ENCODE assay signal across 21 cellular contexts in genomic region chr18:65906621-65907034, GRCh38.
DNase-seq lines count a peak whose midpoint lies in the region; ATAC-seq, FAIRE-seq and TF ChIP-seq lines count a peak whose summit lies in the region.
"Had no signal": no experiment of that assay in that cellular context is flagged by ENCODE, and none has a peak within 500 bp of the region (broad histone marks: within the 10 kb centered on the region; RNA-seq: fewer than 3 reads in every experiment).

No MANE protein-coding gene starts in this region.

- H2BK15ac ChIP-seq in H1 (ENCODE audit: low read length): no peak overlapping the region

- H3K79me1 ChIP-seq in H1 (ENCODE audit: low read depth, low read length): no peaks in the 10 kb centered on the region

- H3K4me1 ChIP-seq in GM23338 (ENCODE audit: insufficient read depth) (peaks cover 6% of the 10 kb centered on the region; the same call in 1 of the 2 replicates), H1 (replicated peaks in 1 of 4; ENCODE audit: control insufficient read depth in 3 of 4, insufficient read depth in 4 of 4, low read length in 3 of 4) (no peaks in the 10 kb centered on the region), neural progenitor cell (peaks cover 16% of the 10 kb centered on the region)
- H3K4me1 ChIP-seq: left ventricle myocardium inferior had no signal

- H3K4me3 Mint-ChIP-seq in GM23338: no peak overlapping the region
- H3K4me3 Mint-ChIP-seq in neural progenitor cell: no peak overlapping the region
- H3K4me3 Mint-ChIP-seq: CD8-positive, alpha-beta memory T cell; HFFc6; IgD-negative memory B cell; neural crest cell; stimulated activated naive CD8-positive, alpha-beta T cell treated with anti-CD3 and anti-CD28 coated beads, Interleukin-15, amount 100 ng/mL, for 72 hours had no signal

- no peaks in the 10 kb centered on the region for H3K79me2 ChIP-seq in GM23338 (replicated peaks; ENCODE audit: insufficient read depth)
- H3K79me2 ChIP-seq in H1 (ENCODE audit: control insufficient read depth in 1 of 2, insufficient read depth in 2 of 2, low read length in 2 of 2): no peaks in the 10 kb centered on the region
- no peaks in the 10 kb centered on the region for H3K79me2 ChIP-seq in neural progenitor cell (ENCODE audit: low read depth)

- CTCF ChIA-PET in H1 (lab: Charles Lee; ENCODE audit: partially characterized antibody): no interaction called here

- H2BK12ac ChIP-seq in H1 (ENCODE audit: low read depth, low read length): no peak overlapping the region

- H3K14ac ChIP-seq in H1 (ENCODE audit: insufficient read length): no peak overlapping the region

- H3K18ac ChIP-seq in H1 (ENCODE audit: extremely low read depth, low read length): no peak overlapping the region

- H2BK20ac ChIP-seq in H1 (ENCODE audit: low read length): no peak overlapping the region

- H4K91ac ChIP-seq in H1 (replicated peaks; ENCODE audit: insufficient read length, low read length): no peak overlapping the region

- POLR2A ChIA-PET in H1 (lab: Charles Lee; ENCODE audit: partially characterized antibody): no interaction called here

- no peak overlapping the region for H2AFZ ChIP-seq in GM23338
- no peak overlapping the region for H2AFZ ChIP-seq in H1 (ENCODE audit: low read length)
- peak overlapping the region; percentile 73 for H2AFZ ChIP-seq in neural progenitor cell (replicated peaks)

- H3K9me2 ChIP-seq in GM23338 (ENCODE audit: insufficient read depth): no peaks in the 10 kb centered on the region

- H3K36me3 Mint-ChIP-seq in GM23338 (ENCODE audit: low read depth) (no peaks in the 10 kb centered on the region), neural progenitor cell (no peaks in the 10 kb centered on the region)
- H3K36me3 Mint-ChIP-seq: brain; CD8-positive, alpha-beta memory T cell; IgD-negative memory B cell had no signal

- H4K20me1 ChIP-seq in GM23338 (replicated peaks; ENCODE audit: insufficient read depth) (peaks cover 7% of the 10 kb centered on the region), H1 (replicated peaks in 1 of 2; ENCODE audit: control insufficient read depth in 1 of 2, insufficient read depth in 2 of 2, low read length in 2 of 2) (peaks cover 0 to 8% of the 10 kb centered on the region in 2 experiments), neural progenitor cell (ENCODE audit: low read depth) (no peaks in the 10 kb centered on the region)

- no peak overlapping the region for H3K4ac ChIP-seq in H1 (replicated peaks; ENCODE audit: insufficient read length, low read depth, low read length)

- H3K27ac Mint-ChIP-seq in GM23338 (no peak overlapping the region), neural progenitor cell (no peak overlapping the region)
- H3K27ac Mint-ChIP-seq: brain; CD8-positive, alpha-beta memory T cell; HFFc6; IgD-negative memory B cell; stimulated activated naive CD8-positive, alpha-beta T cell treated with anti-CD3 and anti-CD28 coated beads, Interleukin-15, amount 100 ng/mL, for 72 hours had no signal

- no peak overlapping the region for H4K8ac ChIP-seq in H1 (ENCODE audit: extremely low read depth, insufficient read depth, low read length)

- H3K23me2 ChIP-seq in H1 (ENCODE audit: low read depth, low read length): no peaks in the 10 kb centered on the region

- H3K27me3 Mint-ChIP-seq in GM23338 (ENCODE audit: insufficient read depth, low read depth, poor library complexity): peaks cover 63% of the 10 kb centered on the region
- H3K27me3 Mint-ChIP-seq in neural progenitor cell (ENCODE audit: insufficient read depth, low read depth): no peaks in the 10 kb centered on the region
- H3K27me3 Mint-ChIP-seq: brain; CD8-positive, alpha-beta memory T cell; IgD-negative memory B cell; stimulated activated naive CD8-positive, alpha-beta T cell treated with anti-CD3 and anti-CD28 coated beads, Interleukin-15, amount 100 ng/mL, for 72 hours had no signal

- no peak for TF ChIP-seq POLR2A in H1 (IDR thresholded peaks at IDR 0.05; ENCODE audit: control extremely low read depth in 1 of 2, low read depth in 2 of 2, low read length in 2 of 2)

- 0 out of 3 replicates have a peak, but pooled peaks of 1 of the 2 experiments have one; percentile 18 for TF ChIP-seq EP300 in H1 (IDR thresholded peaks at IDR 0.05; ENCODE audit: borderline replicate concordance in 1 of 2, low read depth in 2 of 2, low read length in 2 of 2)

- H3K36me3 ChIP-seq in GM23338 (ENCODE audit: insufficient read depth) (no peaks in the 10 kb centered on the region), H1 (ENCODE audit: control insufficient read depth in 2 of 4, insufficient read depth in 4 of 4, low read length in 3 of 4) (no peaks in the 10 kb centered on the region), neural progenitor cell (no peaks in the 10 kb centered on the region)
- H3K36me3 ChIP-seq: left ventricle myocardium inferior had no signal

- peaks cover 97% of the 10 kb centered on the region for H3K27me3 ChIP-seq in GM23338 (ENCODE audit: insufficient read depth)
- peaks cover 34 to 74% (median 60%) of the 10 kb centered on the region in 4 experiments for H3K27me3 ChIP-seq in H1 (replicated peaks in 1 of 4; ENCODE audit: control insufficient read depth in 3 of 4, extremely low read depth in 1 of 4, insufficient read depth in 3 of 4, low read length in 3 of 4)
- H3K27me3 ChIP-seq in neural progenitor cell: peaks cover 96% of the 10 kb centered on the region

- H3K27ac ChIP-seq in GM23338 (ENCODE audit: low read depth): no peak overlapping the region
- H3K27ac ChIP-seq in H1 (ENCODE audit: low read depth, low read length): no peak overlapping the region
- no peak overlapping the region for H3K27ac ChIP-seq in neural progenitor cell
- H3K27ac ChIP-seq: HL-60, left ventricle myocardium inferior had no signal

- H4K5ac ChIP-seq in H1 (ENCODE audit: insufficient read length, low read depth, low read length): no peak overlapping the region

- TF ChIP-seq CTCF in GM23338 (conservative IDR thresholded peaks at IDR 0.05; ENCODE audit: low read depth in 2 of 2): no peak
- TF ChIP-seq CTCF in H1 (IDR thresholded peaks at IDR 0.05; ENCODE audit: control extremely low read depth in 1 of 3, insufficient read depth in 1 of 3, low read depth in 1 of 3, low read length in 3 of 3): no peak
- TF ChIP-seq CTCF in neural progenitor cell (IDR thresholded peaks at IDR 0.05): no peak

- H3F3A ChIP-seq in GM23338 (replicated peaks; ENCODE audit: low read depth): no peaks in the 10 kb centered on the region
- H3F3A ChIP-seq in neural progenitor cell (ENCODE audit: low read depth): peaks cover 3% of the 10 kb centered on the region

- no peak overlapping the region for H2BK5ac ChIP-seq in H1 (ENCODE audit: low read depth, low read length)

- no peak overlapping the region for H2BK120ac ChIP-seq in H1 (replicated peaks; ENCODE audit: low read depth, low read length)

- H3K23ac ChIP-seq in H1 (ENCODE audit: insufficient read length): no peak overlapping the region

- H3K4me1 Mint-ChIP-seq in GM23338: peaks cover 12% of the 10 kb centered on the region
- H3K4me1 Mint-ChIP-seq in neural progenitor cell: peaks cover 18% of the 10 kb centered on the region
- H3K4me1 Mint-ChIP-seq: CD8-positive, alpha-beta memory T cell; IgD-negative memory B cell; stimulated activated naive CD8-positive, alpha-beta T cell treated with anti-CD3 and anti-CD28 coated beads, Interleukin-15, amount 100 ng/mL, for 72 hours had no signal

- H3K56ac ChIP-seq in H1 (replicated peaks; ENCODE audit: insufficient read length, low read depth, low read length): no peak overlapping the region

- DNase-seq in GM23338 (ENCODE audit: low spot score): peak; percentile 79
- DNase-seq in LoVo (ENCODE audit: low spot score): peak; percentile 88
- peak in 1 of 2 experiments; percentile 31 for DNase-seq in H1 (ENCODE audit: low read depth in 1 of 2, low spot score in 2 of 2)
- peak; percentile 4 for DNase-seq in neural progenitor cell (ENCODE audit: low spot score)
- no peak for DNase-seq in GOT3 (lab: John Stamatoyannopoulos, UW)
- DNase-seq: activated CD4-positive, alpha-beta T cell treated with anti-CD3 and anti-CD28 coated beads, Interleukin-2, amount 50 U/mL, for 4 hours; activated effector memory CD4-positive, alpha-beta T cell treated with Interleukin-2 at 50 U/mL for 16 hours; CD8-positive, alpha-beta memory T cell; HFFc6; left ventricle myocardium inferior; NCI-H524 treated with DMSO at 0.1 percent for 48 hours; OCI-M1; stimulated activated CD4-positive, alpha-beta T cell treated with anti-CD3 and anti-CD28 coated beads, Interleukin-4, amount 100 ng/mL, for 4 hours; stimulated activated naive CD8-positive, alpha-beta T cell treated with anti-CD3 and anti-CD28 coated beads, Interleukin-15, amount 100 ng/mL, for 72 hours; trophoblast cell had no signal

- H2AK5ac ChIP-seq in H1 (ENCODE audit: low read depth, low read length): no peak overlapping the region

- no peaks in the 10 kb centered on the region for H3K9me3 Mint-ChIP-seq in GM23338
- H3K9me3 Mint-ChIP-seq in neural progenitor cell: no peaks in the 10 kb centered on the region
- H3K9me3 Mint-ChIP-seq: neural crest cell had no signal

- no peak overlapping the region for H3K4me2 ChIP-seq in GM23338
- H3K4me2 ChIP-seq in H1 (ENCODE audit: insufficient read depth in 1 of 2, low read depth in 2 of 2, low read length in 2 of 2): no peak overlapping the region
- peak overlapping the region; percentile 32 for H3K4me2 ChIP-seq in neural progenitor cell

- no peak overlapping the region for H3K9ac ChIP-seq in H1 (replicated peaks in 1 of 4; ENCODE audit: extremely low read depth in 1 of 4, low read depth in 3 of 4, low read length in 3 of 4)
- no peak overlapping the region for H3K9ac ChIP-seq in neural progenitor cell

- 38% methylated on average over 1 of the region's 1 CpG; no CpG with 5 or more reads in 1 of the 2 experiments for WGBS in H1 (ENCODE audit: extremely low coverage in 1 of 2, insufficient coverage in 1 of 2, insufficient read length in 1 of 2, insufficient replicate concordance in 2 of 2, low coverage in 1 of 2, low lambda C conversion rate in 2 of 2, missing lambda C conversion rate in 1 of 2), 2 experiments

- H3K4me3 ChIP-seq in GM23338: no peak overlapping the region
- H3K4me3 ChIP-seq in H1 (ENCODE audit: extremely low read depth in 1 of 4, insufficient read depth in 2 of 4, low read depth in 3 of 4, low read length in 4 of 4): no peak overlapping the region
- H3K4me3 ChIP-seq in neural progenitor cell: no peak overlapping the region
- H3K4me3 ChIP-seq: left ventricle myocardium inferior had no signal

- no peak for TF ChIP-seq RAD21 in H1 (IDR thresholded peaks at IDR 0.05 in 1 of 2, conservative IDR thresholded peaks at IDR 0.05 in 1 of 2; ENCODE audit: low read depth in 2 of 2, low read length in 2 of 2)

- ATAC-seq in GM23338 (peak; percentile 99), HG03108 (IDR thresholded peaks at IDR 0.05; ENCODE audit: unreplicated experiment) (no peak), HG03378 (IDR thresholded peaks at IDR 0.05; ENCODE audit: unreplicated experiment) (no peak)
- ATAC-seq: stimulated activated naive CD8-positive, alpha-beta T cell treated with anti-CD3 and anti-CD28 coated beads, Interleukin-15, amount 100 ng/mL, for 72 hours had no signal

- H3K9me3 ChIP-seq in H1 (ENCODE audit: insufficient read depth in 2 of 2, low read depth in 1 of 2, low read length in 1 of 2): no peaks in the 10 kb centered on the region
- H3K9me3 ChIP-seq in neural progenitor cell (ENCODE audit: low read depth): no peaks in the 10 kb centered on the region
- H3K9me3 ChIP-seq: left ventricle myocardium inferior had no signal

- peak; percentile 90 for FAIRE-seq in H1 (lab: Jason Lieb, UNC)
